In the genomic region with DNA sequence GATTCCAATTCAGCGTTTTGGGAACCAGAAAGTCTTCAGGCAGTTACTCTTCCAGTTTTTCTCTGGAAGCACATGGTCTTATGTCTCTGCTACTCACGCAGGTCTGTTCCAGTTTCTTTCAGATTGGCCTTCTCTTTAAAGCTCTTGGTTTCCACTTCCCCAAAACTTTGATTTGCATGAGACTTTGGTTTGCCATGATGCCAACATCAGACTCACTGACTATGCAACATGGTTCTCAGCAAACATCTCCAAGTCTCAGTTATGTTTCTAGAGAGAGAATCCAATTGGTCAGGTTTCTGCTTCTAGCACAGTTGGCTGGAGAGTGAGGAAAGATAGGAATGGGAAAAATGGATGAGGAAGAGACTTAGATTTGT, we compare ENCODE assay signal across 1 cellular context.
TF ChIP-seq lines count a peak whose summit lies in the region.

No MANE protein-coding gene starts in this region.

TF ChIP-seq in HepG2, 621 proteins besides CTCF, POLR2A, EP300 and RAD21 (continued from another document):
- no peak for TF ChIP-seq ZSCAN21 (CRISPR knock-in tag; IDR thresholded peaks at IDR 0.05; ENCODE audit: borderline replicate concordance)
- TF ChIP-seq, protein P1, sequence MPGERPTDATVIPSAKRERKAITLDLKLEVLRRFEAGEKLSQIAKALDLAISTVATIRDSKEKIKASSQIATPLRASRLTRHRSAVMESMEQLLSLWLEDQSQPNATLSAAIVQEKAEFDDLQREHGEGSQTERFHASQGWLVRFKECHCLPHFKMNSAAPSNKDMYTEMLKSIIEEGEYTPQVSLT (CRISPR knock-in tag; IDR thresholded peaks at IDR 0.05; ENCODE audit: borderline replicate concordance, low read depth), result no peak
- no peak for TF ChIP-seq NFE2 (CRISPR knock-in tag; IDR thresholded peaks at IDR 0.05)
- no peak for TF ChIP-seq AHR (CRISPR knock-in tag; IDR thresholded peaks at IDR 0.05)
- no peak for TF ChIP-seq ZNF33A (CRISPR knock-in tag; IDR thresholded peaks at IDR 0.05; ENCODE audit: borderline replicate concordance)
- no peak for TF ChIP-seq THAP8 (CRISPR knock-in tag; IDR thresholded peaks at IDR 0.05; ENCODE audit: borderline replicate concordance)
- no peak for TF ChIP-seq ZFP62 (CRISPR knock-in tag; IDR thresholded peaks at IDR 0.05)
- no peak for TF ChIP-seq ZEB1 (IDR thresholded peaks at IDR 0.05; ENCODE audit: insufficient replicate concordance, low read depth)
- TF ChIP-seq ZFP37 (CRISPR knock-in tag; IDR thresholded peaks at IDR 0.05; ENCODE audit: borderline replicate concordance), result no peak
- TF ChIP-seq ZNF510 (CRISPR knock-in tag; IDR thresholded peaks at IDR 0.05; ENCODE audit: low read depth), result no peak
- no peak for TF ChIP-seq ZNF710 (CRISPR knock-in tag; IDR thresholded peaks at IDR 0.05; ENCODE audit: borderline replicate concordance)
- TF ChIP-seq SNAPC4 (CRISPR knock-in tag; IDR thresholded peaks at IDR 0.05), result no peak
TF ChIP-seq in HepG2: peak in this region for 0.
